Comparison of ENCODE assay signal across 1 cellular context in the genomic region with DNA sequence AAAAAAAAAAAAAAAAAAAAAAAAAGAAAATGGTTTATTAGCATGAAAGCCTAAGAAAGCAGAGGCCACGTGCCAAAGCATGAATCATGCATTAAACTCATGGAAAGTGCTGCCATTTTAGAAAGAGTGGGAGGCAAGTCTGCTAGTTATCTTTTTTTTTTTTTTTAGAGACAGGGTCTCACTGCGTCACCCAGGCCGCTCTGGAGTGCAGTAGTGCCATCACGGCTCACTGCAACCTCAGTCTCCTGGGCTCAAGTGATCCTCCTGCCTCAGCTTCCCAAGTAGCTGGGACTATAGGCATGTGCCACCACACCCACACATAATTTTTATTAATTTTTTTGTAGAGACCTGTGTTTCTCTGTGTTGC.
TF ChIP-seq lines count a peak whose summit lies in the region.

No MANE protein-coding gene starts in this region.

TF ChIP-seq in K562, 482 proteins besides CTCF, POLR2A, EP300 and RAD21 (continued from another document and continues in another):
- TF ChIP-seq YY1 (IDR thresholded peaks at IDR 0.05; ENCODE audit: borderline replicate concordance in 1 of 3, control insufficient read depth in 1 of 3, extremely low read depth in 1 of 3, insufficient read depth in 3 of 3, insufficient read length in 1 of 3, insufficient replicate concordance in 2 of 3, low read depth in 1 of 3, low read length in 2 of 3) = peak in 1 of 3 experiments; percentile 79
- TF ChIP-seq, protein P1, sequence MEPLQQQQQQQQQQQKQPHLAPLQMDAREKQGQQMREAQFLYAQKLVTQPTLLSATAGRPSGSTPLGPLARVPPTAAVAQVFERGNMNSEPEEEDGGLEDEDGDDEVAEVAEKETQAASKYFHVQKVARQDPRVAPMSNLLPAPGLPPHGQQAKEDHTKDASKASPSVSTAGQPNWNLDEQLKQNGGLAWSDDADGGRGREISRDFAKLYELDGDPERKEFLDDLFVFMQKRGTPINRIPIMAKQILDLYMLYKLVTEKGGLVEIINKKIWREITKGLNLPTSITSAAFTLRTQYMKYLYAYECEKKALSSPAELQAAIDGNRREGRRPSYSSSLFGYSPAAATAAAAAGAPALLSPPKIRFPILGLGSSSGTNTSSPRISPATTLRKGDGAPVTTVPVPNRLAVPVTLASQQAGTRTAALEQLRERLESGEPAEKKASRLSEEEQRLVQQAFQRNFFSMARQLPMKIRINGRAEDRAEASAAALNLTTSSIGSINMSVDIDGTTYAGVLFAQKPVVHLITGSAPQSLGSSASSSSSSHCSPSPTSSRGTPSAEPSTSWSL (CRISPR knock-in tag; IDR thresholded peaks at IDR 0.05; ENCODE audit: borderline replicate concordance) = no peak
- no peak for TF ChIP-seq CREM (IDR thresholded peaks at IDR 0.05; ENCODE audit: low read depth)
- TF ChIP-seq CHCHD3 (CRISPR knock-in tag; IDR thresholded peaks at IDR 0.05) = no peak
- TF ChIP-seq, protein P2, sequence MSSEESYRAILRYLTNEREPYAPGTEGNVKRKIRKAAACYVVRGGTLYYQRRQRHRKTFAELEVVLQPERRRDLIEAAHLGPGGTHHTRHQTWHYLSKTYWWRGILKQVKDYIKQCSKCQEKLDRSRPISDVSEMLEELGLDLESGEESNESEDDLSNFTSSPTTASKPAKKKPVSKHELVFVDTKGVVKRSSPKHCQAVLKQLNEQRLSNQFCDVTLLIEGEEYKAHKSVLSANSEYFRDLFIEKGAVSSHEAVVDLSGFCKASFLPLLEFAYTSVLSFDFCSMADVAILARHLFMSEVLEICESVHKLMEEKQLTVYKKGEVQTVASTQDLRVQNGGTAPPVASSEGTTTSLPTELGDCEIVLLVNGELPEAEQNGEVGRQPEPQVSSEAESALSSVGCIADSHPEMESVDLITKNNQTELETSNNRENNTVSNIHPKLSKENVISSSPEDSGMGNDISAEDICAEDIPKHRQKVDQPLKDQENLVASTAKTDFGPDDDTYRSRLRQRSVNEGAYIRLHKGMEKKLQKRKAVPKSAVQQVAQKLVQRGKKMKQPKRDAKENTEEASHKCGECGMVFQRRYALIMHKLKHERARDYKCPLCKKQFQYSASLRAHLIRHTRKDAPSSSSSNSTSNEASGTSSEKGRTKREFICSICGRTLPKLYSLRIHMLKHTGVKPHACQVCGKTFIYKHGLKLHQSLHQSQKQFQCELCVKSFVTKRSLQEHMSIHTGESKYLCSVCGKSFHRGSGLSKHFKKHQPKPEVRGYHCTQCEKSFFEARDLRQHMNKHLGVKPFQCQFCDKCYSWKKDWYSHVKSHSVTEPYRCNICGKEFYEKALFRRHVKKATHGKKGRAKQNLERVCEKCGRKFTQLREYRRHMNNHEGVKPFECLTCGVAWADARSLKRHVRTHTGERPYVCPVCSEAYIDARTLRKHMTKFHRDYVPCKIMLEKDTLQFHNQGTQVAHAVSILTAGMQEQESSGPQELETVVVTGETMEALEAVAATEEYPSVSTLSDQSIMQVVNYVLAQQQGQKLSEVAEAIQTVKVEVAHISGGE (CRISPR knock-in tag; IDR thresholded peaks at IDR 0.05) = 0 out of 6 replicates have a peak, but pooled peaks of 1 of the 3 experiments have one; percentile 33
- TF ChIP-seq, protein P3, sequence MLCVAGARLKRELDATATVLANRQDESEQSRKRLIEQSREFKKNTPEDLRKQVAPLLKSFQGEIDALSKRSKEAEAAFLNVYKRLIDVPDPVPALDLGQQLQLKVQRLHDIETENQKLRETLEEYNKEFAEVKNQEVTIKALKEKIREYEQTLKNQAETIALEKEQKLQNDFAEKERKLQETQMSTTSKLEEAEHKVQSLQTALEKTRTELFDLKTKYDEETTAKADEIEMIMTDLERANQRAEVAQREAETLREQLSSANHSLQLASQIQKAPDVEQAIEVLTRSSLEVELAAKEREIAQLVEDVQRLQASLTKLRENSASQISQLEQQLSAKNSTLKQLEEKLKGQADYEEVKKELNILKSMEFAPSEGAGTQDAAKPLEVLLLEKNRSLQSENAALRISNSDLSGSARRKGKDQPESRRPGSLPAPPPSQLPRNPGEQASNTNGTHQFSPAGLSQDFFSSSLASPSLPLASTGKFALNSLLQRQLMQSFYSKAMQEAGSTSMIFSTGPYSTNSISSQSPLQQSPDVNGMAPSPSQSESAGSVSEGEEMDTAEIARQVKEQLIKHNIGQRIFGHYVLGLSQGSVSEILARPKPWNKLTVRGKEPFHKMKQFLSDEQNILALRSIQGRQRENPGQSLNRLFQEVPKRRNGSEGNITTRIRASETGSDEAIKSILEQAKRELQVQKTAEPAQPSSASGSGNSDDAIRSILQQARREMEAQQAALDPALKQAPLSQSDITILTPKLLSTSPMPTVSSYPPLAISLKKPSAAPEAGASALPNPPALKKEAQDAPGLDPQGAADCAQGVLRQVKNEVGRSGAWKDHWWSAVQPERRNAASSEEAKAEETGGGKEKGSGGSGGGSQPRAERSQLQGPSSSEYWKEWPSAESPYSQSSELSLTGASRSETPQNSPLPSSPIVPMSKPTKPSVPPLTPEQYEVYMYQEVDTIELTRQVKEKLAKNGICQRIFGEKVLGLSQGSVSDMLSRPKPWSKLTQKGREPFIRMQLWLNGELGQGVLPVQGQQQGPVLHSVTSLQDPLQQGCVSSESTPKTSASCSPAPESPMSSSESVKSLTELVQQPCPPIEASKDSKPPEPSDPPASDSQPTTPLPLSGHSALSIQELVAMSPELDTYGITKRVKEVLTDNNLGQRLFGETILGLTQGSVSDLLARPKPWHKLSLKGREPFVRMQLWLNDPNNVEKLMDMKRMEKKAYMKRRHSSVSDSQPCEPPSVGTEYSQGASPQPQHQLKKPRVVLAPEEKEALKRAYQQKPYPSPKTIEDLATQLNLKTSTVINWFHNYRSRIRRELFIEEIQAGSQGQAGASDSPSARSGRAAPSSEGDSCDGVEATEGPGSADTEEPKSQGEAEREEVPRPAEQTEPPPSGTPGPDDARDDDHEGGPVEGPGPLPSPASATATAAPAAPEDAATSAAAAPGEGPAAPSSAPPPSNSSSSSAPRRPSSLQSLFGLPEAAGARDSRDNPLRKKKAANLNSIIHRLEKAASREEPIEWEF (CRISPR knock-in tag; IDR thresholded peaks at IDR 0.05) = no peak
- peak; percentile 81 for TF ChIP-seq ZNF384 (IDR thresholded peaks at IDR 0.05; ENCODE audit: low read depth, low read length)
- no peak for TF ChIP-seq KDM2B (CRISPR knock-in tag; IDR thresholded peaks at IDR 0.05)
- TF ChIP-seq ZNF785 (CRISPR knock-in tag; IDR thresholded peaks at IDR 0.05) = no peak
- TF ChIP-seq TAF7 (tag; IDR thresholded peaks at IDR 0.05) = no peak
- no peak for TF ChIP-seq RBFOX2 (IDR thresholded peaks at IDR 0.05; ENCODE audit: low read depth, low read length)
- no peak for TF ChIP-seq BRCA1 (IDR thresholded peaks at IDR 0.05)
- TF ChIP-seq BRCA1 (CRISPR knock-in tag; IDR thresholded peaks at IDR 0.05) = no peak
- TF ChIP-seq, protein P4, sequence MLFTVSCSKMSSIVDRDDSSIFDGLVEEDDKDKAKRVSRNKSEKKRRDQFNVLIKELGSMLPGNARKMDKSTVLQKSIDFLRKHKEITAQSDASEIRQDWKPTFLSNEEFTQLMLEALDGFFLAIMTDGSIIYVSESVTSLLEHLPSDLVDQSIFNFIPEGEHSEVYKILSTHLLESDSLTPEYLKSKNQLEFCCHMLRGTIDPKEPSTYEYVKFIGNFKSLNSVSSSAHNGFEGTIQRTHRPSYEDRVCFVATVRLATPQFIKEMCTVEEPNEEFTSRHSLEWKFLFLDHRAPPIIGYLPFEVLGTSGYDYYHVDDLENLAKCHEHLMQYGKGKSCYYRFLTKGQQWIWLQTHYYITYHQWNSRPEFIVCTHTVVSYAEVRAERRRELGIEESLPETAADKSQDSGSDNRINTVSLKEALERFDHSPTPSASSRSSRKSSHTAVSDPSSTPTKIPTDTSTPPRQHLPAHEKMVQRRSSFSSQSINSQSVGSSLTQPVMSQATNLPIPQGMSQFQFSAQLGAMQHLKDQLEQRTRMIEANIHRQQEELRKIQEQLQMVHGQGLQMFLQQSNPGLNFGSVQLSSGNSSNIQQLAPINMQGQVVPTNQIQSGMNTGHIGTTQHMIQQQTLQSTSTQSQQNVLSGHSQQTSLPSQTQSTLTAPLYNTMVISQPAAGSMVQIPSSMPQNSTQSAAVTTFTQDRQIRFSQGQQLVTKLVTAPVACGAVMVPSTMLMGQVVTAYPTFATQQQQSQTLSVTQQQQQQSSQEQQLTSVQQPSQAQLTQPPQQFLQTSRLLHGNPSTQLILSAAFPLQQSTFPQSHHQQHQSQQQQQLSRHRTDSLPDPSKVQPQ (CRISPR knock-in tag; IDR thresholded peaks at IDR 0.05; ENCODE audit: borderline replicate concordance) = no peak
- TF ChIP-seq, protein P5, sequence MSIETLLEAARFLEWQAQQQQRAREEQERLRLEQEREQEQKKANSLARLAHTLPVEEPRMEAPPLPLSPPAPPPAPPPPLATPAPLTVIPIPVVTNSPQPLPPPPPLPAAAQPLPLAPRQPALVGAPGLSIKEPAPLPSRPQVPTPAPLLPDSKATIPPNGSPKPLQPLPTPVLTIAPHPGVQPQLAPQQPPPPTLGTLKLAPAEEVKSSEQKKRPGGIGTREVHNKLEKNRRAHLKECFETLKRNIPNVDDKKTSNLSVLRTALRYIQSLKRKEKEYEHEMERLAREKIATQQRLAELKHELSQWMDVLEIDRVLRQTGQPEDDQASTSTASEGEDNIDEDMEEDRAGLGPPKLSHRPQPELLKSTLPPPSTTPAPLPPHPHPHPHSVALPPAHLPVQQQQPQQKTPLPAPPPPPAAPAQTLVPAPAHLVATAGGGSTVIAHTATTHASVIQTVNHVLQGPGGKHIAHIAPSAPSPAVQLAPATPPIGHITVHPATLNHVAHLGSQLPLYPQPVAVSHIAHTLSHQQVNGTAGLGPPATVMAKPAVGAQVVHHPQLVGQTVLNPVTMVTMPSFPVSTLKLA (conservative IDR thresholded peaks at IDR 0.05) = no peak
- TF ChIP-seq HMG20B (CRISPR knock-in tag; IDR thresholded peaks at IDR 0.05) = no peak
- TF ChIP-seq ZKSCAN3 (CRISPR knock-in tag; IDR thresholded peaks at IDR 0.05) = no peak
- TF ChIP-seq, protein P6, sequence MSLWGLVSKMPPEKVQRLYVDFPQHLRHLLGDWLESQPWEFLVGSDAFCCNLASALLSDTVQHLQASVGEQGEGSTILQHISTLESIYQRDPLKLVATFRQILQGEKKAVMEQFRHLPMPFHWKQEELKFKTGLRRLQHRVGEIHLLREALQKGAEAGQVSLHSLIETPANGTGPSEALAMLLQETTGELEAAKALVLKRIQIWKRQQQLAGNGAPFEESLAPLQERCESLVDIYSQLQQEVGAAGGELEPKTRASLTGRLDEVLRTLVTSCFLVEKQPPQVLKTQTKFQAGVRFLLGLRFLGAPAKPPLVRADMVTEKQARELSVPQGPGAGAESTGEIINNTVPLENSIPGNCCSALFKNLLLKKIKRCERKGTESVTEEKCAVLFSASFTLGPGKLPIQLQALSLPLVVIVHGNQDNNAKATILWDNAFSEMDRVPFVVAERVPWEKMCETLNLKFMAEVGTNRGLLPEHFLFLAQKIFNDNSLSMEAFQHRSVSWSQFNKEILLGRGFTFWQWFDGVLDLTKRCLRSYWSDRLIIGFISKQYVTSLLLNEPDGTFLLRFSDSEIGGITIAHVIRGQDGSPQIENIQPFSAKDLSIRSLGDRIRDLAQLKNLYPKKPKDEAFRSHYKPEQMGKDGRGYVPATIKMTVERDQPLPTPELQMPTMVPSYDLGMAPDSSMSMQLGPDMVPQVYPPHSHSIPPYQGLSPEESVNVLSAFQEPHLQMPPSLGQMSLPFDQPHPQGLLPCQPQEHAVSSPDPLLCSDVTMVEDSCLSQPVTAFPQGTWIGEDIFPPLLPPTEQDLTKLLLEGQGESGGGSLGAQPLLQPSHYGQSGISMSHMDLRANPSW (CRISPR knock-in tag; IDR thresholded peaks at IDR 0.05) = no peak
- no peak for TF ChIP-seq PCBP1 (IDR thresholded peaks at IDR 0.05; ENCODE audit: low read depth, low read length, poor library complexity, severe bottlenecking)
- TF ChIP-seq, protein P7, sequence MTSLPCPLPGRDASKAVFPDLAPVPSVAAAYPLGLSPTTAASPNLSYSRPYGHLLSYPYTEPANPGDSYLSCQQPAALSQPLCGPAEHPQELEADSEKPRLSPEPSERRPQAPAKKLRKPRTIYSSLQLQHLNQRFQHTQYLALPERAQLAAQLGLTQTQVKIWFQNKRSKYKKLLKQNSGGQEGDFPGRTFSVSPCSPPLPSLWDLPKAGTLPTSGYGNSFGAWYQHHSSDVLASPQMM (CRISPR knock-in tag; IDR thresholded peaks at IDR 0.05) = no peak
- TF ChIP-seq JUND (IDR thresholded peaks at IDR 0.05; ENCODE audit: borderline replicate concordance, low read depth, low read length) = peak; percentile 60
- 0 out of 3 replicates have a peak, but pooled peaks have one; percentile 23 for TF ChIP-seq JUND (tag; IDR thresholded peaks at IDR 0.05; ENCODE audit: borderline replicate concordance, low read depth, low read length)
- no peak for TF ChIP-seq NCOR1 (IDR thresholded peaks at IDR 0.05)
- TF ChIP-seq, protein P8, sequence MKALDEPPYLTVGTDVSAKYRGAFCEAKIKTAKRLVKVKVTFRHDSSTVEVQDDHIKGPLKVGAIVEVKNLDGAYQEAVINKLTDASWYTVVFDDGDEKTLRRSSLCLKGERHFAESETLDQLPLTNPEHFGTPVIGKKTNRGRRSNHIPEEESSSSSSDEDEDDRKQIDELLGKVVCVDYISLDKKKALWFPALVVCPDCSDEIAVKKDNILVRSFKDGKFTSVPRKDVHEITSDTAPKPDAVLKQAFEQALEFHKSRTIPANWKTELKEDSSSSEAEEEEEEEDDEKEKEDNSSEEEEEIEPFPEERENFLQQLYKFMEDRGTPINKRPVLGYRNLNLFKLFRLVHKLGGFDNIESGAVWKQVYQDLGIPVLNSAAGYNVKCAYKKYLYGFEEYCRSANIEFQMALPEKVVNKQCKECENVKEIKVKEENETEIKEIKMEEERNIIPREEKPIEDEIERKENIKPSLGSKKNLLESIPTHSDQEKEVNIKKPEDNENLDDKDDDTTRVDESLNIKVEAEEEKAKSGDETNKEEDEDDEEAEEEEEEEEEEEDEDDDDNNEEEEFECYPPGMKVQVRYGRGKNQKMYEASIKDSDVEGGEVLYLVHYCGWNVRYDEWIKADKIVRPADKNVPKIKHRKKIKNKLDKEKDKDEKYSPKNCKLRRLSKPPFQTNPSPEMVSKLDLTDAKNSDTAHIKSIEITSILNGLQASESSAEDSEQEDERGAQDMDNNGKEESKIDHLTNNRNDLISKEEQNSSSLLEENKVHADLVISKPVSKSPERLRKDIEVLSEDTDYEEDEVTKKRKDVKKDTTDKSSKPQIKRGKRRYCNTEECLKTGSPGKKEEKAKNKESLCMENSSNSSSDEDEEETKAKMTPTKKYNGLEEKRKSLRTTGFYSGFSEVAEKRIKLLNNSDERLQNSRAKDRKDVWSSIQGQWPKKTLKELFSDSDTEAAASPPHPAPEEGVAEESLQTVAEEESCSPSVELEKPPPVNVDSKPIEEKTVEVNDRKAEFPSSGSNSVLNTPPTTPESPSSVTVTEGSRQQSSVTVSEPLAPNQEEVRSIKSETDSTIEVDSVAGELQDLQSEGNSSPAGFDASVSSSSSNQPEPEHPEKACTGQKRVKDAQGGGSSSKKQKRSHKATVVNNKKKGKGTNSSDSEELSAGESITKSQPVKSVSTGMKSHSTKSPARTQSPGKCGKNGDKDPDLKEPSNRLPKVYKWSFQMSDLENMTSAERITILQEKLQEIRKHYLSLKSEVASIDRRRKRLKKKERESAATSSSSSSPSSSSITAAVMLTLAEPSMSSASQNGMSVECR (CRISPR knock-in tag; IDR thresholded peaks at IDR 0.05) = no peak
- 0 out of 2 replicates have a peak, but pooled peaks have one; percentile 25 for TF ChIP-seq XRCC5 (IDR thresholded peaks at IDR 0.05; ENCODE audit: low read depth, low read length)
- TF ChIP-seq FOXA1 (IDR thresholded peaks at IDR 0.05; ENCODE audit: borderline replicate concordance) = no peak
- no peak for TF ChIP-seq HEY1 (CRISPR knock-in tag; IDR thresholded peaks at IDR 0.05; ENCODE audit: borderline replicate concordance)
- no peak for TF ChIP-seq KDM1A (IDR thresholded peaks at IDR 0.05)
- TF ChIP-seq SAFB (IDR thresholded peaks at IDR 0.05; ENCODE audit: borderline replicate concordance, low read depth, low read length) = no peak
